In genomic region chr1:198079432-198079951, GRCh38 we compare ENCODE assay signal across 21 cellular contexts.
A peak's percentile ranks its signal among the peaks of the same experiment; 100 is the strongest.
DNase-seq lines count a peak whose midpoint lies in the region; ATAC-seq and TF ChIP-seq lines count a peak whose summit lies in the region.
"Had no signal": no experiment of that assay in that cellular context is flagged by ENCODE, and none has a peak within 500 bp of the region (broad histone marks: within the 10 kb centered on the region; RNA-seq: fewer than 3 reads in every experiment).

No MANE protein-coding gene starts in this region.

- TF ChIP-seq POLR2A in NB4 (IDR thresholded peaks at IDR 0.05; ENCODE audit: extremely low read depth, insufficient read length): no peak
- no peak for TF ChIP-seq POLR2A in transverse colon (IDR thresholded peaks at IDR 0.05)

- no peaks in the 10 kb centered on the region for H3K9me3 ChIP-seq in transverse colon
- H3K9me3 ChIP-seq: breast epithelium, sigmoid colon had no signal

- no peak for TF ChIP-seq EP300 in transverse colon (IDR thresholded peaks at IDR 0.05; ENCODE audit: low read depth)

- H3K27ac ChIP-seq in VCaP (peak overlapping the region; percentile 50), transverse colon (no peak overlapping the region)
- H3K27ac ChIP-seq: breast epithelium, sigmoid colon had no signal

- no peaks in the 10 kb centered on the region for H3K27me3 ChIP-seq in transverse colon
- H3K27me3 ChIP-seq: breast epithelium, sigmoid colon had no signal

- 29% methylated on average over 1 of the region's 1 CpG; no CpG with 5 or more reads in 1 of the 2 donors for WGBS in transverse colon (ENCODE audit: low coverage in 1 of 2), 2 donors

- in situ Hi-C loops in transverse colon (cut with MboI; ENCODE audit: low pct_ligation_motif_present in 1 of 4, low pct_unique_long_range_greater_than_20kb in 1 of 4, low sequenced_read_pairs in 3 of 4): loop anchor here in 1 of 4 donors (25.0 kb wide), 1 partner anchor 383 kb away; no protein-coding TSS in a partner anchor

- peaks cover 0 to 10% (median 5%) of the 10 kb centered on the region in 4 donors for H3K4me1 ChIP-seq in transverse colon
- H3K4me1 ChIP-seq: breast epithelium, sigmoid colon had no signal

- H3K4me3 ChIP-seq in NB4 (ENCODE audit: low read depth, low read length) (no peak overlapping the region), transverse colon (no peak overlapping the region)
- H3K4me3 ChIP-seq: breast epithelium, lung, sigmoid colon had no signal

- no peak for ATAC-seq in HG03159 (IDR thresholded peaks at IDR 0.05; ENCODE audit: unreplicated experiment)
- ATAC-seq: activated CD4-positive, alpha-beta T cell treated with anti-CD3 and anti-CD28 coated beads for 36 hours had no signal

- TF ChIP-seq CTCF in NB4 (IDR thresholded peaks at IDR 0.05; ENCODE audit: low read depth, low read length) (no peak), VCaP (conservative IDR thresholded peaks at IDR 0.05) (no peak), transverse colon (IDR thresholded peaks at IDR 0.05) (no peak)

- DNase-seq in HUDEP-2 (lab: John Stamatoyannopoulos, UW; ENCODE audit: unreplicated experiment in 76 of 76): peak in 74 of 76 experiments; percentile 20 to 99 (median 84)
- peak; percentile 29 for DNase-seq in NB4 (ENCODE audit: low read depth)
- peak; percentile 51 for DNase-seq in mucosa of gallbladder (ENCODE audit: low spot score)
- no peak for DNase-seq in activated gamma-delta T cell treated with Interleukin-2 at 50 U/mL for 16 hours
- no peak for DNase-seq in transverse colon
- DNase-seq: activated CD4-positive, alpha-beta T cell treated with anti-CD3 and anti-CD28 coated beads for 36 hours; activated naive CD4-positive, alpha-beta T cell; activated T-cell treated with anti-CD3 and anti-CD28 coated beads, Interleukin-2, amount 50 U/mL, for 1 hour; amniotic stem cell; CD4-positive, CD25-positive, alpha-beta regulatory T cell; DMS 273 treated with DMSO at 0.1 percent for 48 hours; endodermal cell; NCI-H1092; NCI-H187; sigmoid colon; stimulated activated CD4-positive, alpha-beta T cell treated with anti-CD3 and anti-CD28 coated beads, Interleukin-15, amount 100 ng/mL, for 24 hours; SW 1271 had no signal

- intact Hi-C loops in transverse colon (cut with DNase I; ENCODE audit: low total_unique reads): no loop called here

- no peaks in the 10 kb centered on the region for H3K36me3 ChIP-seq in transverse colon
- H3K36me3 ChIP-seq: breast epithelium, sigmoid colon had no signal

Comparison
In these comparisons a context has a peak if more than half of its experiments do, and no peak if none do; other contexts are left out.
1. DNase-seq: peak in HUDEP-2 (74 of 76), NB4 (single experiment) and mucosa of gallbladder (single experiment); none in activated gamma-delta T cell treated with Interleukin-2 at 50 U/mL for 16 hours (single experiment) and transverse colon (single experiment).